1 cellular context compared by ENCODE assay signal in genomic region chr9:19173598-19174125, GRCh38.
TF ChIP-seq lines count a peak whose summit lies in the region.

No MANE protein-coding gene starts in this region.

TF ChIP-seq in GM23338, 12 proteins besides CTCF, POLR2A, EP300 and RAD21 (continued from another document):
- TF ChIP-seq, protein P1, sequence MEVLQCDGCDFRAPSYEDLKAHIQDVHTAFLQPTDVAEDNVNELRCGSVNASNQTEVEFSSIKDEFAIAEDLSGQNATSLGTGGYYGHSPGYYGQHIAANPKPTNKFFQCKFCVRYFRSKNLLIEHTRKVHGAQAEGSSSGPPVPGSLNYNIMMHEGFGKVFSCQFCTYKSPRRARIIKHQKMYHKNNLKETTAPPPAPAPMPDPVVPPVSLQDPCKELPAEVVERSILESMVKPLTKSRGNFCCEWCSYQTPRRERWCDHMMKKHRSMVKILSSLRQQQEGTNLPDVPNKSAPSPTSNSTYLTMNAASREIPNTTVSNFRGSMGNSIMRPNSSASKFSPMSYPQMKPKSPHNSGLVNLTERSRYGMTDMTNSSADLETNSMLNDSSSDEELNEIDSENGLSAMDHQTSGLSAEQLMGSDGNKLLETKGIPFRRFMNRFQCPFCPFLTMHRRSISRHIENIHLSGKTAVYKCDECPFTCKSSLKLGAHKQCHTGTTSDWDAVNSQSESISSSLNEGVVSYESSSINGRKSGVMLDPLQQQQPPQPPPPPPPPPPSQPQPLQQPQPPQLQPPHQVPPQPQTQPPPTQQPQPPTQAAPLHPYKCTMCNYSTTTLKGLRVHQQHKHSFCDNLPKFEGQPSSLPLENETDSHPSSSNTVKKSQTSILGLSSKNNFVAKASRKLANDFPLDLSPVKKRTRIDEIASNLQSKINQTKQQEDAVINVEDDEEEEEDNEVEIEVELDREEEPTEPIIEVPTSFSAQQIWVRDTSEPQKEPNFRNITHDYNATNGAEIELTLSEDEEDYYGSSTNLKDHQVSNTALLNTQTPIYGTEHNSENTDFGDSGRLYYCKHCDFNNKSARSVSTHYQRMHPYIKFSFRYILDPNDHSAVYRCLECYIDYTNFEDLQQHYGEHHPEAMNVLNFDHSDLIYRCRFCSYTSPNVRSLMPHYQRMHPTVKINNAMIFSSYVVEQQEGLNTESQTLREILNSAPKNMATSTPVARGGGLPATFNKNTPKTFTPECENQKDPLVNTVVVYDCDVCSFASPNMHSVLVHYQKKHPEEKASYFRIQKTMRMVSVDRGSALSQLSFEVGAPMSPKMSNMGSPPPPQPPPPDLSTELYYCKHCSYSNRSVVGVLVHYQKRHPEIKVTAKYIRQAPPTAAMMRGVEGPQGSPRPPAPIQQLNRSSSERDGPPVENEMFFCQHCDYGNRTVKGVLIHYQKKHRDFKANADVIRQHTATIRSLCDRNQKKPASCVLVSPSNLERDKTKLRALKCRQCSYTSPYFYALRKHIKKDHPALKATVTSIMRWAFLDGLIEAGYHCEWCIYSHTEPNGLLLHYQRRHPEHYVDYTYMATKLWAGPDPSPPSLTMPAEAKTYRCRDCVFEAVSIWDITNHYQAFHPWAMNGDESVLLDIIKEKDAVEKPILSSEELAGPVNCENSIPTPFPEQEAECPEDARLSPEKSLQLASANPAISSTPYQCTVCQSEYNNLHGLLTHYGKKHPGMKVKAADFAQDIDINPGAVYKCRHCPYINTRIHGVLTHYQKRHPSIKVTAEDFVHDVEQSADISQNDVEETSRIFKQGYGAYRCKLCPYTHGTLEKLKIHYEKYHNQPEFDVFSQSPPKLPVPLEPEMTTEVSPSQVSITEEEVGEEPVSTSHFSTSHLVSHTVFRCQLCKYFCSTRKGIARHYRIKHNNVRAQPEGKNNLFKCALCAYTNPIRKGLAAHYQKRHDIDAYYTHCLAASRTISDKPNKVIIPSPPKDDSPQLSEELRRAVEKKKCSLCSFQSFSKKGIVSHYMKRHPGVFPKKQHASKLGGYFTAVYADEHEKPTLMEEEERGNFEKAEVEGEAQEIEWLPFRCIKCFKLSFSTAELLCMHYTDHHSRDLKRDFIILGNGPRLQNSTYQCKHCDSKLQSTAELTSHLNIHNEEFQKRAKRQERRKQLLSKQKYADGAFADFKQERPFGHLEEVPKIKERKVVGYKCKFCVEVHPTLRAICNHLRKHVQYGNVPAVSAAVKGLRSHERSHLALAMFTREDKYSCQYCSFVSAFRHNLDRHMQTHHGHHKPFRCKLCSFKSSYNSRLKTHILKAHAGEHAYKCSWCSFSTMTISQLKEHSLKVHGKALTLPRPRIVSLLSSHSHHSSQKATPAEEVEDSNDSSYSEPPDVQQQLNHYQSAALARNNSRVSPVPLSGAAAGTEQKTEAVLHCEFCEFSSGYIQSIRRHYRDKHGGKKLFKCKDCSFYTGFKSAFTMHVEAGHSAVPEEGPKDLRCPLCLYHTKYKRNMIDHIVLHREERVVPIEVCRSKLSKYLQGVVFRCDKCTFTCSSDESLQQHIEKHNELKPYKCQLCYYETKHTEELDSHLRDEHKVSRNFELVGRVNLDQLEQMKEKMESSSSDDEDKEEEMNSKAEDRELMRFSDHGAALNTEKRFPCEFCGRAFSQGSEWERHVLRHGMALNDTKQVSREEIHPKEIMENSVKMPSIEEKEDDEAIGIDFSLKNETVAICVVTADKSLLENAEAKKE (CRISPR knock-in tag; IDR thresholded peaks at IDR 0.05) = no peak
- TF ChIP-seq EZH2phosphoT487 (IDR thresholded peaks at IDR 0.05; ENCODE audit: unreplicated experiment) = no peak
- TF ChIP-seq NANOG (IDR thresholded peaks at IDR 0.05; ENCODE audit: borderline replicate concordance) = no peak
- no peak for TF ChIP-seq ZNF114 (CRISPR knock-in tag; IDR thresholded peaks at IDR 0.05)
